8 cellular contexts compared by ENCODE assay signal in the genomic region with DNA sequence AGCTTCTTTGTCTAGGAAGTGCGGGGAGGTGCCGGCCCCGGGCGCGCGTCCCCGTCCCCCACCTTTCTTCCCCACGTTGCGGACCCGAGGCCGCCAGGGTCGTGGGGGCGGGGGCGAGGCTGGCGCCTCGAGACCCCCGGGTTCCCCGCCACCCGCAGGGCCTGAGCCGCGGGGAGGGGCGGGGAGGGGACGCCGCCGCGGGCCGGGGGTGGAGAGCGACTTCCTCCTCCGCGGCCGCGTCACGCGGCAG. TPM values are rescaled to one million over a fixed set of nuclear protein-coding genes. Genes with fewer than 3 reads are reported as not detected.
DNase-seq lines count a peak whose midpoint lies in the region; FAIRE-seq and TF ChIP-seq lines count a peak whose summit lies in the region.

No MANE protein-coding gene starts in this region.

- H3K4me1 ChIP-seq in kidney (ENCODE audit: control insufficient read depth in 1 of 2, insufficient read depth in 1 of 2, low read depth in 1 of 2, low read length in 2 of 2) (peaks cover 3 to 33% of the 10 kb centered on the region in 2 donors), suprapubic skin (peaks cover 79% of the 10 kb centered on the region)

- peak; percentile 61 for DNase-seq in NCI-H2171 treated with DMSO at 0.1 percent for 48 hours (lab: John Stamatoyannopoulos, UW)
- no peak for DNase-seq in NCI-H2171 (lab: John Stamatoyannopoulos, UW)
- DNase-seq in kidney: no peak
- DNase-seq in suprapubic skin (ENCODE audit: low spot score in 2 of 2): no peak
- no peak for DNase-seq in activated CD4-positive, CD25-positive, alpha-beta regulatory T cell treated with anti-CD3 and anti-CD28 coated beads, Interleukin-2, amount 50 U/mL, for 72 hours
- DNase-seq in amniotic stem cell (lab: John Stamatoyannopoulos, UW): no peak
- DNase-seq in NCI-H526 treated with DMSO at 0.1 percent for 48 hours (lab: John Stamatoyannopoulos, UW): no peak

- H3K36me3 ChIP-seq in kidney (ENCODE audit: control insufficient read depth in 1 of 2, insufficient read depth in 2 of 2, low read length in 2 of 2) (peaks cover 11 to 26% of the 10 kb centered on the region in 2 donors), suprapubic skin (peaks cover 20% of the 10 kb centered on the region)

- H3K27me3 Mint-ChIP-seq in activated naive CD8-positive, alpha-beta T cell: no peaks in the 10 kb centered on the region

- H3K9me3 ChIP-seq in kidney (ENCODE audit: control insufficient read depth in 1 of 2, low read length in 2 of 2) (no peaks in the 10 kb centered on the region), suprapubic skin (no peaks in the 10 kb centered on the region)

- peak overlapping the region; percentile 99 for H3K27ac ChIP-seq in kidney (ENCODE audit: low read depth in 2 of 2, low read length in 2 of 2)
- peak overlapping the region; percentile 95 for H3K27ac ChIP-seq in suprapubic skin

- TF ChIP-seq CTCF in kidney (IDR thresholded peaks at IDR 0.05; ENCODE audit: borderline replicate concordance, extremely low read depth, insufficient read depth) (no peak), suprapubic skin (IDR thresholded peaks at IDR 0.05) (no peak)

- peaks cover 28% of the 10 kb centered on the region for H3K4me1 Mint-ChIP-seq in activated naive CD8-positive, alpha-beta T cell (ENCODE audit: low read depth)

- H3K9ac ChIP-seq in kidney (ENCODE audit: low read length in 2 of 2): peak overlapping the region; percentile 87 to 90

- TF ChIP-seq POLR2A in suprapubic skin (IDR thresholded peaks at IDR 0.05): no peak

- TF ChIP-seq EP300 in suprapubic skin (IDR thresholded peaks at IDR 0.05): no peak

- no peak overlapping the region for H3K27ac Mint-ChIP-seq in activated naive CD8-positive, alpha-beta T cell

- H3K9me3 Mint-ChIP-seq in activated naive CD8-positive, alpha-beta T cell (ENCODE audit: low read depth): no peaks in the 10 kb centered on the region

- no peak for FAIRE-seq in kidney (lab: Jason Lieb, UNC)

- H3K36me3 Mint-ChIP-seq in activated naive CD8-positive, alpha-beta T cell: peaks cover 22% of the 10 kb centered on the region

- no peaks in the 10 kb centered on the region for H3K27me3 ChIP-seq in suprapubic skin

- H3K4me3 ChIP-seq in kidney (ENCODE audit: low read length in 2 of 2) (peak overlapping the region; percentile 58 to 73), suprapubic skin (peak overlapping the region; percentile 96)

- WGBS in suprapubic skin: no CpG with 5 or more reads among the region's 34 CpGs

- peak overlapping the region; percentile 76 for H3K4me3 Mint-ChIP-seq in activated naive CD8-positive, alpha-beta T cell

- intact Hi-C loops in kidney (cut with DNase I): no loop called here

RNA-seq across cellular contexts. Expression of a gene that starts 1.8 kb away (rescaled TPM):
- total RNA-seq in kidney (2,632 TPM), suprapubic skin (1,000 to 10,000 TPM; 2,659 to 6,485 (median 4,163) TPM)
- polyA plus RNA-seq in kidney (ENCODE audit: insufficient read depth, low read depth, low replicate concordance): 1,350 TPM

RNA-seq across cellular contexts. Expression of a gene that starts 13.8 kb away (rescaled TPM):
- total RNA-seq in kidney (3.8 TPM), suprapubic skin (1 to 10 TPM in 3 of 4 donors, under 1 TPM in 1; 0.52 to 4.7 (median 3.3) TPM)
- 0.26 TPM for polyA plus RNA-seq in kidney (ENCODE audit: insufficient read depth, low read depth, low replicate concordance)

RNA-seq across cellular contexts. Expression of a gene that starts 37.7 kb away (rescaled TPM):
- total RNA-seq in kidney: 28.6 TPM
- 13.2 TPM for polyA plus RNA-seq in kidney (ENCODE audit: insufficient read depth, low read depth, low replicate concordance)
- 10 to 100 TPM; 33.0 to 44.2 (median 37.7) TPM for total RNA-seq in suprapubic skin
